Comparison of ENCODE assay signal across 2 cellular contexts in the genomic region with DNA sequence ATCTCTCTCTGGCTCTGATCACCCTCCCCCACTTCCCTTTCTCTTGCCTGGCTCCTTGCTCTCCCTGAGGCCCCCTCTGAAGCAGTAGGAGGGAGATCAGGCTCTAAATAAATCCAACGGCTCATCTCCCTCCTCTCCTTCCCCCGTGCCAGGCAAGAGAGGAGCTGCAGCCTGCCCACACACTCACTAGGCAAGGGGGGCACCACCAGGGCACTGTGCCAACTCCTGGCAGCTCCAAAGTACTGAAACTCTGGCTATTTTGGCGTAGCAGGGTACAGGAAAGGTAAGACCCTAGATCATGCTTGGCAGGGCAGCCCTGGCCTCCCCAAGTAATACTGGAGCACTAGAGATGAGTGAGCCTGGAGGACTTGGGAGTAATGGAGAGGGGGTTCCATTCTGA.
TF ChIP-seq lines count a peak whose summit lies in the region.

No MANE protein-coding gene starts in this region.

TF ChIP-seq in SK-N-SH, 30 proteins besides CTCF, POLR2A, EP300 and RAD21:
- TF ChIP-seq FOXJ3 (CRISPR knock-in tag; IDR thresholded peaks at IDR 0.05): no peak
- no peak for TF ChIP-seq TEAD4 (IDR thresholded peaks at IDR 0.05; ENCODE audit: borderline replicate concordance, insufficient read depth)
- no peak for TF ChIP-seq ELF1 (IDR thresholded peaks at IDR 0.05)
- no peak for TF ChIP-seq EZH2phosphoT487 (IDR thresholded peaks at IDR 0.05; ENCODE audit: borderline replicate concordance, low read depth)
TF ChIP-seq in SK-N-SH: peak in this region for 0.

TF ChIP-seq in SK-N-SH treated with all-trans-retinoic acid at 6 μM for 48 hours, 23 proteins besides CTCF, POLR2A, EP300 and RAD21:
- TF ChIP-seq PATZ1 (CRISPR knock-in tag; IDR thresholded peaks at IDR 0.05; ENCODE audit: borderline replicate concordance) (no peak), OSR1 (CRISPR knock-in tag; IDR thresholded peaks at IDR 0.05) (no peak), PPARA (CRISPR knock-in tag; IDR thresholded peaks at IDR 0.05; ENCODE audit: borderline replicate concordance) (no peak), ISL1 (CRISPR knock-in tag; IDR thresholded peaks at IDR 0.05) (no peak), TCF4 (CRISPR knock-in tag; IDR thresholded peaks at IDR 0.05; ENCODE audit: borderline replicate concordance) (no peak), ESRRG (CRISPR knock-in tag; IDR thresholded peaks at IDR 0.05) (no peak), BACH2 (CRISPR knock-in tag; IDR thresholded peaks at IDR 0.05; ENCODE audit: borderline replicate concordance) (no peak), SNAI2 (CRISPR knock-in tag; IDR thresholded peaks at IDR 0.05) (no peak), ARNTL (CRISPR knock-in tag; IDR thresholded peaks at IDR 0.05; ENCODE audit: borderline replicate concordance, low read depth) (no peak), ZFP30 (CRISPR knock-in tag; IDR thresholded peaks at IDR 0.05) (no peak), GLIS3 (CRISPR knock-in tag; IDR thresholded peaks at IDR 0.05) (no peak), CSDC2 (CRISPR knock-in tag; IDR thresholded peaks at IDR 0.05) (no peak)
- TF ChIP-seq, protein P1, sequence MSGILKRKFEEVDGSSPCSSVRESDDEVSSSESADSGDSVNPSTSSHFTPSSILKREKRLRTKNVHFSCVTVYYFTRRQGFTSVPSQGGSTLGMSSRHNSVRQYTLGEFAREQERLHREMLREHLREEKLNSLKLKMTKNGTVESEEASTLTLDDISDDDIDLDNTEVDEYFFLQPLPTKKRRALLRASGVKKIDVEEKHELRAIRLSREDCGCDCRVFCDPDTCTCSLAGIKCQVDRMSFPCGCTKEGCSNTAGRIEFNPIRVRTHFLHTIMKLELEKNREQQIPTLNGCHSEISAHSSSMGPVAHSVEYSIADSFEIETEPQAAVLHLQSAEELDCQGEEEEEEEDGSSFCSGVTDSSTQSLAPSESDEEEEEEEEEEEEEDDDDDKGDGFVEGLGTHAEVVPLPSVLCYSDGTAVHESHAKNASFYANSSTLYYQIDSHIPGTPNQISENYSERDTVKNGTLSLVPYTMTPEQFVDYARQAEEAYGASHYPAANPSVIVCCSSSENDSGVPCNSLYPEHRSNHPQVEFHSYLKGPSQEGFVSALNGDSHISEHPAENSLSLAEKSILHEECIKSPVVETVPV (CRISPR knock-in tag; IDR thresholded peaks at IDR 0.05): no peak
